In the genomic region with DNA sequence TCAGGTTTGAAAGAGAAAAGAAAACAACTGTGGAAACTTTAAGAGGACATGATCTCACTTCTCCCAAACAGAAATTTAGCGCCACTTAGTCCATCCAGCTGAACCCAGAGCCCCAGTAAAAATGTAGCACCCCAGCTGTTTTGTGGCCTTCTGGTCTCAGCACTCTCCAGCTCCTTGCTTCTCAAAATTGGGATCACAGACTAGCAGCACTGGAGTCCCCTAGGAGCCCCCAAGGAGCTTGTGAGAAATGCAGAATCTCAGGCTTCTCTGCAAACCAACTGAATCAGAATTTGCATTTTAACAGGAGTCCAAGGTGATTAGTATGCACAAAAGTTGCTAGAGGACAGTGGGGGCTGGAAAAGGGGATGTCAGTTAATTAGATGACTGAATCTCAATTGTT, we compare ENCODE assay signal across 1 cellular context.
TF ChIP-seq lines count a peak whose summit lies in the region.

No MANE protein-coding gene starts in this region.

TF ChIP-seq in IMR-90, 13 proteins besides CTCF, POLR2A, EP300 and RAD21 (continued from another document):
- TF ChIP-seq RFX5 (IDR thresholded peaks at IDR 0.05; ENCODE audit: low read depth, low read length) (no peak), CHD1 (IDR thresholded peaks at IDR 0.05; ENCODE audit: low read depth, low read length) (no peak), FOS (IDR thresholded peaks at IDR 0.05; ENCODE audit: low read depth, low read length) (no peak), SMC3 (IDR thresholded peaks at IDR 0.05; ENCODE audit: low read depth, low read length) (no peak)
- TF ChIP-seq, protein P1, sequence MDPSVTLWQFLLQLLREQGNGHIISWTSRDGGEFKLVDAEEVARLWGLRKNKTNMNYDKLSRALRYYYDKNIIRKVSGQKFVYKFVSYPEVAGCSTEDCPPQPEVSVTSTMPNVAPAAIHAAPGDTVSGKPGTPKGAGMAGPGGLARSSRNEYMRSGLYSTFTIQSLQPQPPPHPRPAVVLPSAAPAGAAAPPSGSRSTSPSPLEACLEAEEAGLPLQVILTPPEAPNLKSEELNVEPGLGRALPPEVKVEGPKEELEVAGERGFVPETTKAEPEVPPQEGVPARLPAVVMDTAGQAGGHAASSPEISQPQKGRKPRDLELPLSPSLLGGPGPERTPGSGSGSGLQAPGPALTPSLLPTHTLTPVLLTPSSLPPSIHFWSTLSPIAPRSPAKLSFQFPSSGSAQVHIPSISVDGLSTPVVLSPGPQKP (IDR thresholded peaks at IDR 0.05; ENCODE audit: borderline replicate concordance, low read depth, low read length): no peak
